In genomic region chr16:87766485-87766797, GRCh38 we compare ENCODE assay signal across 2 cellular contexts.
TF ChIP-seq lines count a peak whose summit lies in the region.

No MANE protein-coding gene starts in this region.

TF ChIP-seq in H1, 55 proteins besides CTCF, POLR2A, EP300 and RAD21:
- TF ChIP-seq SIRT6 (IDR thresholded peaks at IDR 0.05; ENCODE audit: low read length): no peak
- no peak for TF ChIP-seq SP2 (IDR thresholded peaks at IDR 0.05; ENCODE audit: low read length)
- TF ChIP-seq PHF8 (conservative IDR thresholded peaks at IDR 0.05; ENCODE audit: low read depth, low read length): no peak
- TF ChIP-seq RFX5 (IDR thresholded peaks at IDR 0.05; ENCODE audit: borderline replicate concordance, low read depth, low read length): no peak
- no peak for TF ChIP-seq SUZ12 (IDR thresholded peaks at IDR 0.05; ENCODE audit: low read length)
- TF ChIP-seq, protein P1, sequence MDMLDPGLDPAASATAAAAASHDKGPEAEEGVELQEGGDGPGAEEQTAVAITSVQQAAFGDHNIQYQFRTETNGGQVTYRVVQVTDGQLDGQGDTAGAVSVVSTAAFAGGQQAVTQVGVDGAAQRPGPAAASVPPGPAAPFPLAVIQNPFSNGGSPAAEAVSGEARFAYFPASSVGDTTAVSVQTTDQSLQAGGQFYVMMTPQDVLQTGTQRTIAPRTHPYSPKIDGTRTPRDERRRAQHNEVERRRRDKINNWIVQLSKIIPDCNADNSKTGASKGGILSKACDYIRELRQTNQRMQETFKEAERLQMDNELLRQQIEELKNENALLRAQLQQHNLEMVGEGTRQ (IDR thresholded peaks at IDR 0.05; ENCODE audit: low read length): no peak
- TF ChIP-seq ATF2 (IDR thresholded peaks at IDR 0.05; ENCODE audit: low read length): no peak
- no peak for TF ChIP-seq SIN3A (conservative IDR thresholded peaks at IDR 0.05 in 1 of 2, IDR thresholded peaks at IDR 0.05 in 1 of 2; ENCODE audit: low read depth in 1 of 2, low read length in 2 of 2)
- no peak for TF ChIP-seq SAP30 (IDR thresholded peaks at IDR 0.05; ENCODE audit: insufficient read depth, insufficient replicate concordance, low read length)
- TF ChIP-seq JUND (IDR thresholded peaks at IDR 0.05; ENCODE audit: low read length): no peak
- no peak for TF ChIP-seq HDAC2 (IDR thresholded peaks at IDR 0.05; ENCODE audit: borderline replicate concordance in 1 of 2, low read depth in 2 of 2, low read length in 2 of 2)
- TF ChIP-seq CBX5 (IDR thresholded peaks at IDR 0.05; ENCODE audit: low read depth, low read length): no peak
- TF ChIP-seq MAFK (IDR thresholded peaks at IDR 0.05; ENCODE audit: low read depth, low read length): no peak
- TF ChIP-seq CREB1 (IDR thresholded peaks at IDR 0.05): no peak

TF ChIP-seq in neural cell, 6 proteins besides CTCF, POLR2A, EP300 and RAD21:
- TF ChIP-seq MXI1 (conservative IDR thresholded peaks at IDR 0.05; ENCODE audit: poor library complexity, severe bottlenecking): no peak
- no peak for TF ChIP-seq POLR2AphosphoS5 (IDR thresholded peaks at IDR 0.05)
